ENCODE assay signal across 1 cellular context in genomic region chr17:45277216-45277849, GRCh38.
TF ChIP-seq lines count a peak whose summit lies in the region.

No MANE protein-coding gene starts in this region.

TF ChIP-seq in HepG2, 621 proteins besides CTCF, POLR2A, EP300 and RAD21 (continued from another document and continues in another):
- TF ChIP-seq TIGD3 (CRISPR knock-in tag; IDR thresholded peaks at IDR 0.05; ENCODE audit: borderline replicate concordance) (no peak), ETV6 (CRISPR knock-in tag; conservative IDR thresholded peaks at IDR 0.05) (no peak), NBN (conservative IDR thresholded peaks at IDR 0.05) (no peak), MZF1 (CRISPR knock-in tag; IDR thresholded peaks at IDR 0.05; ENCODE audit: borderline replicate concordance) (no peak), DR1 (CRISPR knock-in tag; IDR thresholded peaks at IDR 0.05) (no peak), HES4 (CRISPR knock-in tag; IDR thresholded peaks at IDR 0.05; ENCODE audit: borderline replicate concordance) (no peak), FOSL2 (CRISPR knock-in tag; IDR thresholded peaks at IDR 0.05) (peak; percentile 67; the same call in 1 of the 2 replicates), PAX8 (CRISPR knock-in tag; IDR thresholded peaks at IDR 0.05; ENCODE audit: borderline replicate concordance) (no peak), ERF (CRISPR knock-in tag; IDR thresholded peaks at IDR 0.05) (peak; percentile 65; the same call in 1 of the 2 replicates), ZNF547 (CRISPR knock-in tag; IDR thresholded peaks at IDR 0.05) (no peak), ZNF33A (CRISPR knock-in tag; IDR thresholded peaks at IDR 0.05; ENCODE audit: borderline replicate concordance) (no peak), AFF4 (CRISPR knock-in tag; IDR thresholded peaks at IDR 0.05) (no peak), ZKSCAN8 (CRISPR knock-in tag; IDR thresholded peaks at IDR 0.05; ENCODE audit: borderline replicate concordance) (no peak), ZNF468 (CRISPR knock-in tag; IDR thresholded peaks at IDR 0.05) (no peak), ONECUT2 (CRISPR knock-in tag; IDR thresholded peaks at IDR 0.05) (no peak), ZMYM2 (CRISPR knock-in tag; IDR thresholded peaks at IDR 0.05) (no peak), FOXJ3 (CRISPR knock-in tag; IDR thresholded peaks at IDR 0.05; ENCODE audit: borderline replicate concordance) (no peak), DPF2 (CRISPR knock-in tag; IDR thresholded peaks at IDR 0.05; ENCODE audit: borderline replicate concordance, low read depth) (no peak), HNRNPK (IDR thresholded peaks at IDR 0.05; ENCODE audit: low read depth, low read length, poor library complexity, severe bottlenecking) (no peak), EHMT2 (IDR thresholded peaks at IDR 0.05; ENCODE audit: borderline replicate concordance, low read depth, low read length) (no peak), NFKB2 (CRISPR knock-in tag; IDR thresholded peaks at IDR 0.05; ENCODE audit: borderline replicate concordance) (no peak), ZNF775 (CRISPR knock-in tag; IDR thresholded peaks at IDR 0.05; ENCODE audit: borderline replicate concordance) (no peak), KAT2B (IDR thresholded peaks at IDR 0.05; ENCODE audit: borderline replicate concordance, low read depth, low read length) (no peak), TAF15 (IDR thresholded peaks at IDR 0.05; ENCODE audit: low read depth, low read length, poor library complexity, severe bottlenecking) (no peak), SNAPC2 (CRISPR knock-in tag; IDR thresholded peaks at IDR 0.05) (no peak), ZNF713 (CRISPR knock-in tag; IDR thresholded peaks at IDR 0.05) (no peak), NFYB (CRISPR knock-in tag; IDR thresholded peaks at IDR 0.05) (no peak), HNRNPLL (IDR thresholded peaks at IDR 0.05; ENCODE audit: low read depth, low read length, poor library complexity, severe bottlenecking) (no peak), ZNF275 (CRISPR knock-in tag; IDR thresholded peaks at IDR 0.05; ENCODE audit: borderline replicate concordance) (no peak), ZNF335 (CRISPR knock-in tag; IDR thresholded peaks at IDR 0.05) (0 out of 2 replicates have a peak, but pooled peaks have one; percentile 26), ZNF572 (CRISPR knock-in tag; IDR thresholded peaks at IDR 0.05) (no peak), YEATS4 (CRISPR knock-in tag; IDR thresholded peaks at IDR 0.05; ENCODE audit: borderline replicate concordance) (no peak), ZFP41 (CRISPR knock-in tag; IDR thresholded peaks at IDR 0.05; ENCODE audit: borderline replicate concordance) (no peak), EZH2 (conservative IDR thresholded peaks at IDR 0.05; ENCODE audit: low read depth, low read length) (no peak), BHLHE40 (IDR thresholded peaks at IDR 0.05; ENCODE audit: low read length) (no peak), ARNT (IDR thresholded peaks at IDR 0.05) (no peak), SNRNP70 (IDR thresholded peaks at IDR 0.05; ENCODE audit: low read depth, low read length) (no peak), NFRKB (IDR thresholded peaks at IDR 0.05) (no peak), ZNF747 (CRISPR knock-in tag; IDR thresholded peaks at IDR 0.05; ENCODE audit: borderline replicate concordance) (no peak), FOXO1 (CRISPR knock-in tag; IDR thresholded peaks at IDR 0.05) (peak; percentile 9; the same call in 1 of the 2 replicates), NAIF1 (CRISPR knock-in tag; IDR thresholded peaks at IDR 0.05; ENCODE audit: borderline replicate concordance) (no peak)
- TF ChIP-seq, protein P1, sequence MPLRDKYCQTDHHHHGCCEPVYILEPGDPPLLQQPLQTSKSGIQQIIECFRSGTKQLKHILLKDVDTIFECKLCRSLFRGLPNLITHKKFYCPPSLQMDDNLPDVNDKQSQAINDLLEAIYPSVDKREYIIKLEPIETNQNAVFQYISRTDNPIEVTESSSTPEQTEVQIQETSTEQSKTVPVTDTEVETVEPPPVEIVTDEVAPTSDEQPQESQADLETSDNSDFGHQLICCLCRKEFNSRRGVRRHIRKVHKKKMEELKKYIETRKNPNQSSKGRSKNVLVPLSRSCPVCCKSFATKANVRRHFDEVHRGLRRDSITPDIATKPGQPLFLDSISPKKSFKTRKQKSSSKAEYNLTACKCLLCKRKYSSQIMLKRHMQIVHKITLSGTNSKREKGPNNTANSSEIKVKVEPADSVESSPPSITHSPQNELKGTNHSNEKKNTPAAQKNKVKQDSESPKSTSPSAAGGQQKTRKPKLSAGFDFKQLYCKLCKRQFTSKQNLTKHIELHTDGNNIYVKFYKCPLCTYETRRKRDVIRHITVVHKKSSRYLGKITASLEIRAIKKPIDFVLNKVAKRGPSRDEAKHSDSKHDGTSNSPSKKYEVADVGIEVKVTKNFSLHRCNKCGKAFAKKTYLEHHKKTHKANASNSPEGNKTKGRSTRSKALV (CRISPR knock-in tag; IDR thresholded peaks at IDR 0.05) = no peak
- TF ChIP-seq, protein P2, sequence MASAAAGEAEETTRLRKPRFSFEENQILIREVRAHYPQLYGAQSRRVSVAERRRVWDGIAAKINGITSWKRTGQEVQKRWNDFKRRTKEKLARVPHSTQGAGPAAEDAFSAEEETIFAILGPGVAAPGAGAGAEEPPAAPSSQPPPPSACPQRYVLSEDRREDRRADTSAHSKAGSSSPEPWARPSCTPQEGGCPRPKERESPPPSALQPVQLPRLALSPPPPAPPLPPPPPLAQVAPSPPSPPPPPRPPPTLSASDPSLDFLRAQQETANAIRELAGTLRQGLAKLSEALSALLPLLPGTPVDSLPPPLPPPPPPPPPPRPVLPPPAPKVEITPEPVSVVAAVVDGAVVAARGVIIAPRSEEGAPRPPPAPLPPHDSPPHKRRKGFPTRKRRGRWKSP (CRISPR knock-in tag; IDR thresholded peaks at IDR 0.05) = 0 out of 2 replicates have a peak, but pooled peaks have one; percentile 7
- TF ChIP-seq, protein P3, sequence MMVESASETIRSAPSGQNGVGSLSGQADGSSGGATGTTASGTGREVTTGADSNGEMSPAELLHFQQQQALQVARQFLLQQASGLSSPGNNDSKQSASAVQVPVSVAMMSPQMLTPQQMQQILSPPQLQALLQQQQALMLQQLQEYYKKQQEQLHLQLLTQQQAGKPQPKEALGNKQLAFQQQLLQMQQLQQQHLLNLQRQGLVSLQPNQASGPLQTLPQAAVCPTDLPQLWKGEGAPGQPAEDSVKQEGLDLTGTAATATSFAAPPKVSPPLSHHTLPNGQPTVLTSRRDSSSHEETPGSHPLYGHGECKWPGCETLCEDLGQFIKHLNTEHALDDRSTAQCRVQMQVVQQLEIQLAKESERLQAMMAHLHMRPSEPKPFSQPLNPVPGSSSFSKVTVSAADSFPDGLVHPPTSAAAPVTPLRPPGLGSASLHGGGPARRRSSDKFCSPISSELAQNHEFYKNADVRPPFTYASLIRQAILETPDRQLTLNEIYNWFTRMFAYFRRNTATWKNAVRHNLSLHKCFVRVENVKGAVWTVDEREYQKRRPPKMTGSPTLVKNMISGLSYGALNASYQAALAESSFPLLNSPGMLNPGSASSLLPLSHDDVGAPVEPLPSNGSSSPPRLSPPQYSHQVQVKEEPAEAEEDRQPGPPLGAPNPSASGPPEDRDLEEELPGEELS (CRISPR knock-in tag; IDR thresholded peaks at IDR 0.05) = no peak
- TF ChIP-seq, protein P4, sequence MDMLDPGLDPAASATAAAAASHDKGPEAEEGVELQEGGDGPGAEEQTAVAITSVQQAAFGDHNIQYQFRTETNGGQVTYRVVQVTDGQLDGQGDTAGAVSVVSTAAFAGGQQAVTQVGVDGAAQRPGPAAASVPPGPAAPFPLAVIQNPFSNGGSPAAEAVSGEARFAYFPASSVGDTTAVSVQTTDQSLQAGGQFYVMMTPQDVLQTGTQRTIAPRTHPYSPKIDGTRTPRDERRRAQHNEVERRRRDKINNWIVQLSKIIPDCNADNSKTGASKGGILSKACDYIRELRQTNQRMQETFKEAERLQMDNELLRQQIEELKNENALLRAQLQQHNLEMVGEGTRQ (IDR thresholded peaks at IDR 0.05; ENCODE audit: low read depth, low read length) = no peak
- TF ChIP-seq, protein P4 (CRISPR knock-in tag; IDR thresholded peaks at IDR 0.05; ENCODE audit: borderline replicate concordance) = no peak
- TF ChIP-seq, protein P5, sequence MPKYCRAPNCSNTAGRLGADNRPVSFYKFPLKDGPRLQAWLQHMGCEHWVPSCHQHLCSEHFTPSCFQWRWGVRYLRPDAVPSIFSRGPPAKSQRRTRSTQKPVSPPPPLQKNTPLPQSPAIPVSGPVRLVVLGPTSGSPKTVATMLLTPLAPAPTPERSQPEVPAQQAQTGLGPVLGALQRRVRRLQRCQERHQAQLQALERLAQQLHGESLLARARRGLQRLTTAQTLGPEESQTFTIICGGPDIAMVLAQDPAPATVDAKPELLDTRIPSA (CRISPR knock-in tag; IDR thresholded peaks at IDR 0.05; ENCODE audit: borderline replicate concordance) = no peak
- TF ChIP-seq, protein P6, sequence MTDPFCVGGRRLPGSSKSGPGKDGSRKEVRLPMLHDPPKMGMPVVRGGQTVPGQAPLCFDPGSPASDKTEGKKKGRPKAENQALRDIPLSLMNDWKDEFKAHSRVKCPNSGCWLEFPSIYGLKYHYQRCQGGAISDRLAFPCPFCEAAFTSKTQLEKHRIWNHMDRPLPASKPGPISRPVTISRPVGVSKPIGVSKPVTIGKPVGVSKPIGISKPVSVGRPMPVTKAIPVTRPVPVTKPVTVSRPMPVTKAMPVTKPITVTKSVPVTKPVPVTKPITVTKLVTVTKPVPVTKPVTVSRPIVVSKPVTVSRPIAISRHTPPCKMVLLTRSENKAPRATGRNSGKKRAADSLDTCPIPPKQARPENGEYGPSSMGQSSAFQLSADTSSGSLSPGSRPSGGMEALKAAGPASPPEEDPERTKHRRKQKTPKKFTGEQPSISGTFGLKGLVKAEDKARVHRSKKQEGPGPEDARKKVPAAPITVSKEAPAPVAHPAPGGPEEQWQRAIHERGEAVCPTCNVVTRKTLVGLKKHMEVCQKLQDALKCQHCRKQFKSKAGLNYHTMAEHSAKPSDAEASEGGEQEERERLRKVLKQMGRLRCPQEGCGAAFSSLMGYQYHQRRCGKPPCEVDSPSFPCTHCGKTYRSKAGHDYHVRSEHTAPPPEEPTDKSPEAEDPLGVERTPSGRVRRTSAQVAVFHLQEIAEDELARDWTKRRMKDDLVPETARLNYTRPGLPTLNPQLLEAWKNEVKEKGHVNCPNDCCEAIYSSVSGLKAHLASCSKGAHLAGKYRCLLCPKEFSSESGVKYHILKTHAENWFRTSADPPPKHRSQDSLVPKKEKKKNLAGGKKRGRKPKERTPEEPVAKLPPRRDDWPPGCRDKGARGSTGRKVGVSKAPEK (CRISPR knock-in tag; IDR thresholded peaks at IDR 0.05; ENCODE audit: borderline replicate concordance) = no peak
- TF ChIP-seq, protein P7, sequence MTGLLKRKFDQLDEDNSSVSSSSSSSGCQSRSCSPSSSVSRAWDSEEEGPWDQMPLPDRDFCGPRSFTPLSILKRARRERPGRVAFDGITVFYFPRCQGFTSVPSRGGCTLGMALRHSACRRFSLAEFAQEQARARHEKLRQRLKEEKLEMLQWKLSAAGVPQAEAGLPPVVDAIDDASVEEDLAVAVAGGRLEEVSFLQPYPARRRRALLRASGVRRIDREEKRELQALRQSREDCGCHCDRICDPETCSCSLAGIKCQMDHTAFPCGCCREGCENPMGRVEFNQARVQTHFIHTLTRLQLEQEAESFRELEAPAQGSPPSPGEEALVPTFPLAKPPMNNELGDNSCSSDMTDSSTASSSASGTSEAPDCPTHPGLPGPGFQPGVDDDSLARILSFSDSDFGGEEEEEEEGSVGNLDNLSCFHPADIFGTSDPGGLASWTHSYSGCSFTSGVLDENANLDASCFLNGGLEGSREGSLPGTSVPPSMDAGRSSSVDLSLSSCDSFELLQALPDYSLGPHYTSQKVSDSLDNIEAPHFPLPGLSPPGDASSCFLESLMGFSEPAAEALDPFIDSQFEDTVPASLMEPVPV (CRISPR knock-in tag; IDR thresholded peaks at IDR 0.05) = no peak
